ENCODE assay signal across 1 cellular context in the genomic region with DNA sequence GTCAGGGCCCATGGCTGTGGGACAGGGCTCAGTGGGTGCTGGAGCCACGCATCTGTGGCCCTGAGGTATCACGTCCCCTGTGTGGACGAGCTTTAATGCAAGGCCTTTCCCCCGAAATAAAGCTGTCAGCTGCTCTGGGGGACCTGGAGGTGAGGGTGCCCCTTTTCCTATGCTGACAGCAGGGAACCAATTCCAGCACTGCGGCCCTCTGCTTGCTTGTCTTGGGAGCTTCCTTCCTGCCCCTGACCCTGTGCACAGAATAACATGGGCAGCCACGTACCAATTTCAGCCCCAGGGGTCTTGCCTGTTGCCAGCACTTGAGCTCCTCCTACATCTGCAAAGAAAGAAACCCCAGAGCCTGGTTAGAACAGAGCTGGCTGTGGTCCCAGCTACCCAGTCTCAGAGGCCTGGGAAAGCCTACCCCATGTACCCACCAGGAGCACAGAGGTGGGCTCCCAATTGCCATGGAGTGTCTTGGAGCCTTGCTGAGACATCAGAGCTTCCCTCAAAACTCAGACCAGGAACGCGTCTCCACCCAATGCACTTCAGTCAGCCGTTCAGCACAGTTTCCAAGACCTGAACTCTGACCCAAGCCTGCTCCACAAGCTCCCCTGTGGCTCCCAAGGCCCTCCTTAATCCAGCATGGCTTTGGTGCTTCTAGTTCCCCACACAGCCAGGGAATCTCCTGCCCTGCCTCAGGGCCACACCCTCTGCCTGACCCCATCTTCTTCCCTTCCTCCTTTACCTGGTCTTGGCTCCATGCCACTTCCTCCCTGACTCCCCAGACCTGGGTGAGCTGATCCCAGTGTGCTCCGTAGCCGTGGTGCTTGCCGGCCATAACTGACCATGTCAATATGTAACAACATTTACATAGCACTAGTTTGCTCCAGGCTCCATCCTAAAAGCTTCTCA.
A peak's percentile ranks its signal among the peaks of the same experiment; 100 is the strongest.
TF ChIP-seq lines count a peak whose summit lies in the region.

No MANE protein-coding gene starts in this region.

TF ChIP-seq in K562, 482 proteins besides CTCF, POLR2A, EP300 and RAD21:
- TF ChIP-seq ZEB2 (IDR thresholded peaks at IDR 0.05) (peak; percentile 64; the same call in 1 of the 2 replicates), MCM5 (IDR thresholded peaks at IDR 0.05; ENCODE audit: low read depth) (no peak), WHSC1 (IDR thresholded peaks at IDR 0.05; ENCODE audit: low read length) (peak; percentile 58), NFIC (IDR thresholded peaks at IDR 0.05) (peak; percentile 87), SPI1 (IDR thresholded peaks at IDR 0.05; ENCODE audit: borderline replicate concordance, low read depth, low read length) (peak; percentile 36; the same call in 1 of the 2 replicates), CTBP1 (IDR thresholded peaks at IDR 0.05; ENCODE audit: borderline replicate concordance) (peak; percentile 76; the same call in 1 of the 2 replicates), ZNF311 (CRISPR knock-in tag; IDR thresholded peaks at IDR 0.05) (0 out of 2 replicates have a peak, but pooled peaks have one; percentile 21), BCL6 (CRISPR knock-in tag; IDR thresholded peaks at IDR 0.05) (no peak), SREBF2 (CRISPR knock-in tag; IDR thresholded peaks at IDR 0.05) (0 out of 2 replicates have a peak, but pooled peaks have one; percentile 16), JUND (IDR thresholded peaks at IDR 0.05; ENCODE audit: borderline replicate concordance, low read depth, low read length) (0 out of 2 replicates have a peak, but pooled peaks have one; percentile 11), JUND (tag; IDR thresholded peaks at IDR 0.05; ENCODE audit: borderline replicate concordance, low read depth, low read length) (no peak; the same call in 2 of the 3 replicates), SNRNP70 (optimal IDR thresholded peaks at IDR 0.05; ENCODE audit: low read depth, low read length) (no peak)
- TF ChIP-seq, protein P1, sequence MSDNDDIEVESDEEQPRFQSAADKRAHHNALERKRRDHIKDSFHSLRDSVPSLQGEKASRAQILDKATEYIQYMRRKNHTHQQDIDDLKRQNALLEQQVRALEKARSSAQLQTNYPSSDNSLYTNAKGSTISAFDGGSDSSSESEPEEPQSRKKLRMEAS (CRISPR knock-in tag; IDR thresholded peaks at IDR 0.05) = peak; percentile 45; the same call in 1 of the 2 replicates
- TF ChIP-seq, protein P2, sequence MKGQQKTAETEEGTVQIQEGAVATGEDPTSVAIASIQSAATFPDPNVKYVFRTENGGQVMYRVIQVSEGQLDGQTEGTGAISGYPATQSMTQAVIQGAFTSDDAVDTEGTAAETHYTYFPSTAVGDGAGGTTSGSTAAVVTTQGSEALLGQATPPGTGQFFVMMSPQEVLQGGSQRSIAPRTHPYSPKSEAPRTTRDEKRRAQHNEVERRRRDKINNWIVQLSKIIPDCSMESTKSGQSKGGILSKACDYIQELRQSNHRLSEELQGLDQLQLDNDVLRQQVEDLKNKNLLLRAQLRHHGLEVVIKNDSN (CRISPR knock-in tag; IDR thresholded peaks at IDR 0.05) = peak; percentile 41; the same call in 1 of the 2 replicates
- TF ChIP-seq, protein P3, sequence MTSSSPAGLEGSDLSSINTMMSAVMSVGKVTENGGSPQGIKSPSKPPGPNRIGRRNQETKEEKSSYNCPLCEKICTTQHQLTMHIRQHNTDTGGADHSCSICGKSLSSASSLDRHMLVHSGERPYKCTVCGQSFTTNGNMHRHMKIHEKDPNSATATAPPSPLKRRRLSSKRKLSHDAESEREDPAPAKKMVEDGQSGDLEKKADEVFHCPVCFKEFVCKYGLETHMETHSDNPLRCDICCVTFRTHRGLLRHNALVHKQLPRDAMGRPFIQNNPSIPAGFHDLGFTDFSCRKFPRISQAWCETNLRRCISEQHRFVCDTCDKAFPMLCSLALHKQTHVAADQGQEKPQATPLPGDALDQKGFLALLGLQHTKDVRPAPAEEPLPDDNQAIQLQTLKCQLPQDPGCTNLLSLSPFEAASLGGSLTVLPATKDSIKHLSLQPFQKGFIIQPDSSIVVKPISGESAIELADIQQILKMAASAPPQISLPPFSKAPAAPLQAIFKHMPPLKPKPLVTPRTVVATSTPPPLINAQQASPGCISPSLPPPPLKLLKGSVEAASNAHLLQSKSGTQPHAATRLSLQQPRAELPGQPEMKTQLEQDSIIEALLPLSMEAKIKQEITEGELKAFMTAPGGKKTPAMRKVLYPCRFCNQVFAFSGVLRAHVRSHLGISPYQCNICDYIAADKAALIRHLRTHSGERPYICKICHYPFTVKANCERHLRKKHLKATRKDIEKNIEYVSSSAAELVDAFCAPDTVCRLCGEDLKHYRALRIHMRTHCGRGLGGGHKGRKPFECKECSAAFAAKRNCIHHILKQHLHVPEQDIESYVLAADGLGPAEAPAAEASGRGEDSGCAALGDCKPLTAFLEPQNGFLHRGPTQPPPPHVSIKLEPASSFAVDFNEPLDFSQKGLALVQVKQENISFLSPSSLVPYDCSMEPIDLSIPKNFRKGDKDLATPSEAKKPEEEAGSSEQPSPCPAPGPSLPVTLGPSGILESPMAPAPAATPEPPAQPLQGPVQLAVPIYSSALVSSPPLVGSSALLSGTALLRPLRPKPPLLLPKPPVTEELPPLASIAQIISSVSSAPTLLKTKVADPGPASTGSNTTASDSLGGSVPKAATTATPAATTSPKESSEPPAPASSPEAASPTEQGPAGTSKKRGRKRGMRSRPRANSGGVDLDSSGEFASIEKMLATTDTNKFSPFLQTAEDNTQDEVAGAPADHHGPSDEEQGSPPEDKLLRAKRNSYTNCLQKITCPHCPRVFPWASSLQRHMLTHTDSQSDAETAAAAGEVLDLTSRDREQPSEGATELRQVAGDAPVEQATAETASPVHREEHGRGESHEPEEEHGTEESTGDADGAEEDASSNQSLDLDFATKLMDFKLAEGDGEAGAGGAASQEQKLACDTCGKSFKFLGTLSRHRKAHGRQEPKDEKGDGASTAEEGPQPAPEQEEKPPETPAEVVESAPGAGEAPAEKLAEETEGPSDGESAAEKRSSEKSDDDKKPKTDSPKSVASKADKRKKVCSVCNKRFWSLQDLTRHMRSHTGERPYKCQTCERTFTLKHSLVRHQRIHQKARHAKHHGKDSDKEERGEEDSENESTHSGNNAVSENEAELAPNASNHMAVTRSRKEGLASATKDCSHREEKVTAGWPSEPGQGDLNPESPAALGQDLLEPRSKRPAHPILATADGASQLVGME (CRISPR knock-in tag; IDR thresholded peaks at IDR 0.05) = peak; percentile 45; the same call in 1 of the 2 replicates
